Comparison of ENCODE assay signal across 8 cellular contexts in the genomic region with DNA sequence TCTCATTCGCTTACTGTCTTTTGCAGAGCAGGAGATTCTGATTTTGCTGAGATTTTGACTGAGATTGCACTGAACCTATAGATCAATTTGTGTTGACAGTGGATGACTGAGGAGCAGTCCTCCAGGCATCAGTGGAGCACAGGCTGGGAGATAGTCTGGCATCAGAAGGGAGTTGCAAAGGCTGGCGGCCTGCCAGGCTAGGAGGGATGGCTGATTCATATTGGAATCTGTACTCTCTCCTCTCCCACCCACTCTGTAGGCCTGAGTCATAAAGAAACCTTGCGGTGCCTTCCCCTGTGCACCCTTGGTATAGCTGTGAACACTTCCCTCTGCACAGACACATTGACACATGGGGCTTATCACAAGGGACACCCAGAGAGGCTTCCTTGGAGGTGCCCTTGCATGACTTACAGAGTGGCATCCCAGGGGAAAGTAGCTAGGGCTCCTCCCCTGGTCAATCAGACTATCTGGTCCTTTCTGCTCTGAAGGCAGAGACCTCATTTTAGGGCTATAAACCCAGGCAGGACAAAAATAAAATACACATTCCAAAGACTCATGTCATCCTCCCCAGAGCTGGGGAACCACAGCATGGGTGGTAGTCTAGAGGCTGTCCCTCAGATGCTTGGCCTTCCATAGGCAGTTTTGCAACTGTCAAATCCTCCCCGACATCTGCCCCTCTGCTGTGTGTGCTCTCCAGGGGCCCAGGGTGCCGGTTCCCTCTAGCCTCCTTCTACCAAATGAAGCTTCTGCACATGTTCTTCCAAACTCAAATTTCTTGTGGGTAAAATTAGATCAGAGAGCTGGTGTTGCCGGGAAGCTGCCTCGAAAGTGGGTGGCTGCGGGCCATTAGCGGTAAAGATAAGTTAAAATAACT. TPM values are rescaled to one million over a fixed set of nuclear protein-coding genes. Genes with fewer than 3 reads are reported as not detected.
A peak's percentile ranks its signal among the peaks of the same experiment; 100 is the strongest.
DNase-seq lines count a peak whose midpoint lies in the region; ATAC-seq and TF ChIP-seq lines count a peak whose summit lies in the region.

No MANE protein-coding gene starts in this region.

- intact Hi-C loops in right cardiac atrium (cut with DNase I) = loop anchor here in 1 of 4 donors (10.0 kb wide), 1 partner anchor 61 kb away; no protein-coding TSS in a partner anchor

- no peak overlapping the region for H2BK5ac ChIP-seq in mesendoderm (ENCODE audit: low read length)

- H3K56ac ChIP-seq in mesendoderm (ENCODE audit: low read length) = no peak overlapping the region

- TF ChIP-seq CTCF in Peyer's patch (IDR thresholded peaks at IDR 0.05) = no peak

- H3K4me3 ChIP-seq in Peyer's patch = no peak overlapping the region
- H3K4me3 ChIP-seq in right cardiac atrium (ENCODE audit: low read length) = no peak overlapping the region
- no peak overlapping the region for H3K4me3 ChIP-seq in mesendoderm (ENCODE audit: low read length)

- no peaks in the 10 kb centered on the region for H3K79me2 ChIP-seq in mesendoderm (ENCODE audit: control insufficient read depth, insufficient read depth, low read length)

- H3K18ac ChIP-seq in mesendoderm (ENCODE audit: low read length) = no peak overlapping the region

- H3K27ac Mint-ChIP-seq in activated naive CD4-positive, alpha-beta T cell treated with anti-CD3 and anti-CD28 coated beads, Interleukin-2, amount 10 ng/mL, durations not matched to agents 7 days and 5 days = peak overlapping the region; percentile 50

- H3K4me1 ChIP-seq in Peyer's patch = peaks cover 0 to 33% (median 3%) of the 10 kb centered on the region in 4 donors
- H3K4me1 ChIP-seq in right cardiac atrium (ENCODE audit: control insufficient read depth, insufficient read depth, low read length) = peaks cover 20% of the 10 kb centered on the region
- H3K4me1 ChIP-seq in mesendoderm (ENCODE audit: control insufficient read depth, low read depth, low read length) = peaks cover 2% of the 10 kb centered on the region

- H3K36me3 ChIP-seq in Peyer's patch (no peaks in the 10 kb centered on the region), mesendoderm (ENCODE audit: control insufficient read depth, insufficient read depth, low read length) (no peaks in the 10 kb centered on the region)

- H3K4me3 Mint-ChIP-seq in activated naive CD4-positive, alpha-beta T cell treated with anti-CD3 and anti-CD28 coated beads, Interleukin-2, amount 10 ng/mL, durations not matched to agents 7 days and 5 days = no peak overlapping the region

- H3K27me3 Mint-ChIP-seq in activated naive CD4-positive, alpha-beta T cell treated with anti-CD3 and anti-CD28 coated beads, Interleukin-2, amount 10 ng/mL, durations not matched to agents 7 days and 5 days = peaks cover 34% of the 10 kb centered on the region

- H3K79me1 ChIP-seq in mesendoderm (ENCODE audit: low read length) = no peaks in the 10 kb centered on the region

- no peak overlapping the region for H4K8ac ChIP-seq in mesendoderm (ENCODE audit: low read depth, low read length)

- 43% methylated on average over 9 of the region's 9 CpGs for WGBS in right cardiac atrium
- WGBS in mesendoderm (ENCODE audit: extremely low coverage, insufficient coverage, low lambda C conversion rate) = no CpG with 5 or more reads among the region's 9 CpGs

- H2AK5ac ChIP-seq in mesendoderm (ENCODE audit: low read length) = no peak overlapping the region

- peaks cover 2% of the 10 kb centered on the region for H3K36me3 Mint-ChIP-seq in activated naive CD4-positive, alpha-beta T cell treated with anti-CD3 and anti-CD28 coated beads, Interleukin-2, amount 10 ng/mL, durations not matched to agents 7 days and 5 days

- no peak overlapping the region for H3K4me2 ChIP-seq in mesendoderm (ENCODE audit: low read length)

- no peak overlapping the region for H4K5ac ChIP-seq in mesendoderm (ENCODE audit: low read length)

- peak overlapping the region in 3 of 4 donors; percentile 5 to 73 (median 61) for H3K27ac ChIP-seq in Peyer's patch
- peak overlapping the region; percentile 80 for H3K27ac ChIP-seq in right cardiac atrium (ENCODE audit: low read length)
- H3K27ac ChIP-seq in mesendoderm (ENCODE audit: low read depth, low read length) = no peak overlapping the region

- H3K9ac ChIP-seq in mesendoderm (ENCODE audit: low read length) = no peak overlapping the region

- CTCF ChIA-PET in activated naive CD4-positive, alpha-beta T cell treated with anti-CD3 and anti-CD28 coated beads, Interleukin-2, amount 10 ng/mL, durations not matched to agents 7 days and 5 days (lab: Charles Lee) = interaction anchor here (1.0 kb wide), 3 partner anchors 92 to 175 kb away, joined by 3 to 4 read pairs (median 4); no protein-coding TSS in a partner anchor

- DNase-seq in Peyer's patch (peak; percentile 28 to 91 (median 88)), right cardiac atrium (peak; percentile 80 to 82 (median 81)), NCI-H748 (lab: John Stamatoyannopoulos, UW; ENCODE audit: unreplicated experiment) (no peak), mesendoderm (no peak)
- peak; percentile 41 for DNase-seq in activated naive CD4-positive, alpha-beta T cell treated with anti-CD3 and anti-CD28 coated beads, Interleukin-2, amount 10 ng/mL, durations not matched to agents 7 days and 5 days
- peak; percentile 80 to 82 for DNase-seq in stimulated activated CD4-positive, alpha-beta T cell treated with anti-CD3 and anti-CD28 coated beads, Interleukin-2, amount 100 ng/mL, for 48 hours

- no peak overlapping the region for H3K4ac ChIP-seq in mesendoderm (ENCODE audit: low read depth, low read length)

- peak in 1 of 2 donors; percentile 28 for TF ChIP-seq POLR2A in Peyer's patch (IDR thresholded peaks at IDR 0.05)

- no peak overlapping the region for H3K23ac ChIP-seq in mesendoderm (ENCODE audit: low read length)

- peak; percentile 99 for ATAC-seq in GM18870 (IDR thresholded peaks at IDR 0.05; ENCODE audit: unreplicated experiment)
- peak; percentile 94 for ATAC-seq in HG02943 (IDR thresholded peaks at IDR 0.05; ENCODE audit: low read depth, unreplicated experiment)
- ATAC-seq in right cardiac atrium = peak; percentile 64 to 88

- H2BK120ac ChIP-seq in mesendoderm (ENCODE audit: low read depth, low read length) = no peak overlapping the region

- H3K9me3 ChIP-seq in Peyer's patch (no peaks in the 10 kb centered on the region), right cardiac atrium (ENCODE audit: control insufficient read depth, low read length) (no peaks in the 10 kb centered on the region)

- no peak overlapping the region for H2BK15ac ChIP-seq in mesendoderm (replicated peaks; ENCODE audit: low read depth)

- no peaks in the 10 kb centered on the region for H3K27me3 ChIP-seq in Peyer's patch
- H3K27me3 ChIP-seq in right cardiac atrium (ENCODE audit: control insufficient read depth, insufficient read depth) = no peaks in the 10 kb centered on the region
- no peaks in the 10 kb centered on the region for H3K27me3 ChIP-seq in mesendoderm (ENCODE audit: insufficient read depth, low read length, poor library complexity)

- H3K4me1 Mint-ChIP-seq in activated naive CD4-positive, alpha-beta T cell treated with anti-CD3 and anti-CD28 coated beads, Interleukin-2, amount 10 ng/mL, durations not matched to agents 7 days and 5 days = peaks cover 25% of the 10 kb centered on the region

- H3K9me3 Mint-ChIP-seq in activated naive CD4-positive, alpha-beta T cell treated with anti-CD3 and anti-CD28 coated beads, Interleukin-2, amount 10 ng/mL, durations not matched to agents 7 days and 5 days = no peaks in the 10 kb centered on the region

RNA-seq across cellular contexts. Expression of gene EEPD1, which starts 37.4 kb away (rescaled TPM):
- total RNA-seq in Peyer's patch (10 to 100 TPM; 19.8 to 46.3 (median 29.3) TPM), right cardiac atrium (1 to 10 TPM; 3.0 to 7.8 (median 5.7) TPM)
- 4.4 TPM for polyA plus RNA-seq in right cardiac atrium
- 3.6 TPM for polyA plus RNA-seq in mesendoderm (2013, experiment 1 of 2)
- polyA plus RNA-seq in mesendoderm (2013, experiment 2 of 2) = 4.5 TPM

Comparison
In these comparisons a context has a peak if more than half of its experiments do, and no peak if none do; other contexts are left out.
1. DNase-seq: peak in Peyer's patch (3 of 3), activated naive CD4-positive, alpha-beta T cell treated with anti-CD3 and anti-CD28 coated beads, Interleukin-2, amount 10 ng/mL, durations not matched to agents 7 days and 5 days (single experiment), right cardiac atrium (3 of 3) and stimulated activated CD4-positive, alpha-beta T cell treated with anti-CD3 and anti-CD28 coated beads, Interleukin-2, amount 100 ng/mL, for 48 hours (2 of 2); none in NCI-H748 (single experiment) and mesendoderm (single experiment).
2. Peak in every context shown above with its lines, with median percentiles within 50 percentile points of each other: ATAC-seq.